27 cellular contexts compared by ENCODE assay signal in the genomic region with DNA sequence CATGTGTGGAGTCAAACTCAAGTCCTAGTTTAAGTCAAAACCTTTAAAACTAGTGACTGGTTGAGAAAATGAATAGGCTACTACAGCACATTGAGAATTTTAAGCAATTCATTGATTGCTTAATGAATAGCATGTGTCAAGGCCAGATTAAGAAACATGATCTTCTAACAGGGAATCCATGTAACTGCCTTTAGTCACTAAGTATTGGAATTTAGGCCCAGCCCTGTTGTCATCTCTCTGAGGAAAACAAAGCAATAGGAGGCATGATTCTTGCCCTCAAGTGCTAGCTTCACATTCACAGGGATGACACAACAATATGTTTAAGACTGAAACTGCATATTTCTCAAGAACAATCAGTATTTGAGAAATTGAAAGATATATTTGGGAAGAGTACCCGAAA.
A peak's percentile ranks its signal among the peaks of the same experiment; 100 is the strongest.
DNase-seq lines count a peak whose midpoint lies in the region; ATAC-seq and TF ChIP-seq lines count a peak whose summit lies in the region.
"Had no signal": no experiment of that assay in that cellular context is flagged by ENCODE, and none has a peak within 500 bp of the region (broad histone marks: within the 10 kb centered on the region; RNA-seq: fewer than 3 reads in every experiment).

No MANE protein-coding gene starts in this region.

- H3K4me3 ChIP-seq in trophoblast cell (ENCODE audit: low read depth, low read length) (no peak overlapping the region), Karpas-422 (ENCODE audit: low read length) (no peak overlapping the region)
- H3K4me3 ChIP-seq: adrenal gland, esophagus squamous epithelium, GM12878, hepatocyte, lower lobe of right lung, MG63, vagina had no signal

- H3K4ac ChIP-seq in trophoblast cell (ENCODE audit: low read depth, low read length), result no peak overlapping the region

- peaks cover 6% of the 10 kb centered on the region for H3K9me3 ChIP-seq in trophoblast cell (ENCODE audit: insufficient read depth, low read depth, low read length)
- no peaks in the 10 kb centered on the region for H3K9me3 ChIP-seq in Karpas-422 (ENCODE audit: low read length)
- H3K9me3 ChIP-seq: adrenal gland, lower lobe of right lung, SK-N-SH, vagina had no signal

- ATAC-seq in esophagus mucosa, result peak; percentile 28
- no peak for ATAC-seq in GM21619 (IDR thresholded peaks at IDR 0.05; ENCODE audit: unreplicated experiment)
- ATAC-seq: GM12878; Panc1; stimulated activated naive CD8-positive, alpha-beta T cell treated with anti-CD3 and anti-CD28 coated beads, Interleukin-15, amount 100 ng/mL, for 72 hours; WTC11 had no signal

- no peaks in the 10 kb centered on the region for H3K36me3 ChIP-seq in trophoblast cell (ENCODE audit: control insufficient read depth in 1 of 2, insufficient read depth in 2 of 2, low read length in 2 of 2)
- H3K36me3 ChIP-seq in Karpas-422 (ENCODE audit: insufficient read depth, low read length), result no peaks in the 10 kb centered on the region
- H3K36me3 ChIP-seq: adrenal gland, esophagus squamous epithelium, lower lobe of right lung, MG63, neutrophil, vagina had no signal

- H3K4me1 ChIP-seq in trophoblast cell (ENCODE audit: control insufficient read depth in 1 of 2, insufficient read depth in 2 of 2, low read length in 2 of 2) (no peaks in the 10 kb centered on the region), Karpas-422 (ENCODE audit: low read length) (no peaks in the 10 kb centered on the region)
- H3K4me1 ChIP-seq: adrenal gland, esophagus squamous epithelium, lower lobe of right lung, vagina had no signal

- H2AFZ ChIP-seq in trophoblast cell (ENCODE audit: insufficient read depth, low read length, poor library complexity) (no peak overlapping the region), Karpas-422 (ENCODE audit: low read length) (no peak overlapping the region)
- H2AFZ ChIP-seq: hepatocyte had no signal

- no peak overlapping the region for H2BK5ac ChIP-seq in trophoblast cell (ENCODE audit: low read depth, low read length, poor library complexity)

- no CpG with 5 or more reads among the region's 1 CpG for WGBS in trophoblast cell (ENCODE audit: extremely low coverage, insufficient coverage, insufficient read length)

- H4K12ac ChIP-seq in trophoblast cell (ENCODE audit: low read depth, low read length), result no peak overlapping the region

- no peak overlapping the region for H4K8ac ChIP-seq in trophoblast cell (ENCODE audit: low read depth, low read length)

- DNase-seq in AG09319 (ENCODE audit: extremely low read depth, low read depth), result peak; percentile 2
- DNase-seq in MV-4-11 (lab: John Stamatoyannopoulos, UW), result peak; percentile 17
- DNase-seq in trophoblast cell, result peak; percentile 30 to 51
- DNase-seq in SHP77 treated with DMSO at 0.1 percent for 48 hours (lab: John Stamatoyannopoulos, UW), result no peak
- no peak for DNase-seq in Karpas-422
- DNase-seq in SW480 (ENCODE audit: low spot score), result no peak
- DNase-seq: activated CD4-positive, alpha-beta memory T cell treated with anti-CD3 and anti-CD28 coated beads for 36 hours; activated gamma-delta T cell; adrenal gland; CD4-positive, alpha-beta memory T cell; esophagus squamous epithelium; GF-D8; lower lobe of right lung; MG63; NCI-H1694 treated with DMSO at 0.1 percent for 48 hours; NCI-H2227 treated with DMSO at 0.1 percent for 48 hours; SK-N-SH; stimulated activated CD4-positive, alpha-beta T cell treated with anti-CD3 and anti-CD28 coated beads, Interleukin-4, amount 100 ng/mL, for 24 hours; stimulated activated naive CD8-positive, alpha-beta T cell treated with anti-CD3 and anti-CD28 coated beads, Interleukin-15, amount 100 ng/mL, for 72 hours had no signal

- H3K4me2 ChIP-seq in trophoblast cell (ENCODE audit: low read length) (no peak overlapping the region), Karpas-422 (ENCODE audit: low read depth, low read length, poor library complexity, severe bottlenecking) (no peak overlapping the region)
- H3K4me2 ChIP-seq: hepatocyte, SK-N-SH had no signal

- H3K23ac ChIP-seq in trophoblast cell (ENCODE audit: low read length), result no peak overlapping the region

- H3K79me2 ChIP-seq in trophoblast cell (ENCODE audit: control insufficient read depth, insufficient read depth, low read length, poor library complexity) (no peaks in the 10 kb centered on the region), Karpas-422 (ENCODE audit: low read length) (no peaks in the 10 kb centered on the region)
- H3K79me2 ChIP-seq: hepatocyte had no signal

- H4K91ac ChIP-seq in trophoblast cell (ENCODE audit: low read depth, low read length), result no peak overlapping the region

- no peaks in the 10 kb centered on the region for H3K79me1 ChIP-seq in trophoblast cell (ENCODE audit: low read length)

- H3K9ac ChIP-seq in trophoblast cell (ENCODE audit: low read length) (no peak overlapping the region), Karpas-422 (ENCODE audit: low read length) (no peak overlapping the region)
- H3K9ac ChIP-seq: SK-N-SH had no signal

- no peaks in the 10 kb centered on the region; the same call in 1 of the 2 replicates for H3K9me2 ChIP-seq in Karpas-422 (replicated peaks; ENCODE audit: insufficient read depth, low read length)
- H3K9me2 ChIP-seq: SK-N-SH had no signal

- TF ChIP-seq CTCF in AG09319 (IDR thresholded peaks at IDR 0.05; ENCODE audit: low read depth, low read length), result no peak

- H3K14ac ChIP-seq in trophoblast cell (ENCODE audit: low read length), result no peak overlapping the region

- no peak overlapping the region for H2BK12ac ChIP-seq in trophoblast cell (ENCODE audit: low read length)

- no peak overlapping the region for H3K18ac ChIP-seq in trophoblast cell (ENCODE audit: low read length)

- H3K27ac ChIP-seq in trophoblast cell (ENCODE audit: low read depth, low read length) (no peak overlapping the region), Karpas-422 (ENCODE audit: low read length) (no peak overlapping the region)
- H3K27ac ChIP-seq: adrenal gland, esophagus squamous epithelium, hepatocyte, lower lobe of right lung, neutrophil, vagina had no signal

- H2AK5ac ChIP-seq in trophoblast cell (ENCODE audit: low read length), result no peak overlapping the region

- H4K20me1 ChIP-seq in Karpas-422 (ENCODE audit: insufficient read depth, low read depth, low read length), result no peaks in the 10 kb centered on the region

- H3K27me3 ChIP-seq in trophoblast cell (ENCODE audit: insufficient read depth, low read length) (no peaks in the 10 kb centered on the region), Karpas-422 (ENCODE audit: low read length) (no peaks in the 10 kb centered on the region)
- H3K27me3 ChIP-seq: adrenal gland, esophagus squamous epithelium, MG63, neutrophil, vagina had no signal

- H2BK120ac ChIP-seq in trophoblast cell (ENCODE audit: insufficient read depth, low read length, poor library complexity), result no peak overlapping the region

Comparison
In these comparisons a context has a peak if more than half of its experiments do, and no peak if none do; other contexts are left out.
1. DNase-seq: peak in AG09319 (single experiment), MV-4-11 (single experiment) and trophoblast cell (2 of 2); none in SHP77 treated with DMSO at 0.1 percent for 48 hours (single experiment), Karpas-422 (single experiment) and SW480 (single experiment).